Comparison of ENCODE assay signal across 22 cellular contexts in the genomic region with DNA sequence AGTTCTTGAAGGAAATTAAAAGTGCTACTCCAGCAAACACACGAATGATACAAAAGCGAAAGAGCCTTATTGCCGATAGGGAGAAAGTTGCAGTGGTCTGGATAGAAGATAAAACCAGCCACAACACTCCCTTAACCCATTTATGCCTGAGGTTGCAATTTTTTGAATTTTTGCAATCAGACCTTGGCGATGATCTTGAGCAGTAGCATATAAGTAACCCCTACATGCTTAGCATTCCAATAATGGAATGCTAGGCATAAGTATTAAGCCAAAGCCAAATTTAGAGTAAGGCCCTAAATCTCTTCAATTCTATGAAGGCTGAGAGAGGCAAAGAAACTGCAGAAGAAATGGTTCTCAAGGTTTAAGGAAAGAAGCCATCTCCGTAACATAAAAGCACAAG.
"Had no signal": no experiment of that assay in that cellular context is flagged by ENCODE, and none has a peak within 500 bp of the region (broad histone marks: within the 10 kb centered on the region; RNA-seq: fewer than 3 reads in every experiment).

No MANE protein-coding gene starts in this region.

- H3K27me3 ChIP-seq: upper lobe of left lung had no signal

- FAIRE-seq: keratinocyte had no signal

- H3K36me3 ChIP-seq: gastrocnemius medialis, lower lobe of right lung, upper lobe of left lung had no signal

- ATAC-seq: activated naive CD4-positive, alpha-beta T cell treated with anti-CD3 and anti-CD28 coated beads, Interleukin-2, amount 50 U/mL, for 72 hours; activated T-cell treated with anti-CD3 and anti-CD28 coated beads, Interleukin-2, amount 50 U/mL, for 4 hours; gastrocnemius medialis; lower lobe of right lung; right cardiac atrium; stimulated activated naive CD8-positive, alpha-beta T cell treated with anti-CD3 and anti-CD28 coated beads, Interleukin-15, amount 100 ng/mL, for 72 hours had no signal

- H3K9me3 ChIP-seq: gastrocnemius medialis, lower lobe of right lung, upper lobe of left lung had no signal

- H3K27ac ChIP-seq: coronary artery, gastrocnemius medialis, lower lobe of right lung, skin epidermis, upper lobe of left lung had no signal

- H3K36me3 Mint-ChIP-seq: activated naive CD4-positive, alpha-beta T cell treated with anti-CD3 and anti-CD28 coated beads, Interleukin-2, amount 50 U/mL, for 72 hours; brain had no signal

- DNase-seq: activated B cell treated with CpG ODN at 0.5 μM for 24 hours; activated CD4-positive, alpha-beta T cell treated with anti-CD3 and anti-CD28 coated beads, Interleukin-2, amount 10 ng/mL, durations not matched to agents 24 days and 14 days; activated CD8-positive, alpha-beta memory T cell treated with anti-CD3 and anti-CD28 coated beads, Interleukin-2, amount 50 U/mL, for 4 hours; activated effector memory CD4-positive, alpha-beta T cell treated with anti-CD3 and anti-CD28 coated beads, Interleukin-2, amount 50 U/mL, for 16 hours; activated T-cell treated with anti-CD3 and anti-CD28 coated beads, Interleukin-2, amount 50 U/mL, for 4 hours; amniotic stem cell; central memory CD4-positive, alpha-beta T cell; gastrocnemius medialis; head of caudate nucleus; lower lobe of right lung; nephron progenitor cell; nucleus accumbens; right cardiac atrium; stimulated activated CD4-positive, alpha-beta T cell treated with anti-CD3 and anti-CD28 coated beads, Interleukin-2, amount 100 ng/mL, for 48 hours; stimulated activated naive CD8-positive, alpha-beta T cell treated with anti-CD3 and anti-CD28 coated beads, Interleukin-15, amount 100 ng/mL, for 72 hours; upper lobe of left lung had no signal

- H3K27ac Mint-ChIP-seq: activated B cell treated with CpG ODN at 0.5 μM for 24 hours; activated CD4-positive, alpha-beta T cell treated with anti-CD3 and anti-CD28 coated beads, Interleukin-2, amount 10 ng/mL, durations not matched to agents 24 days and 14 days; activated naive CD4-positive, alpha-beta T cell treated with anti-CD3 and anti-CD28 coated beads, Interleukin-2, amount 50 U/mL, for 72 hours; nephron progenitor cell; stimulated activated naive CD8-positive, alpha-beta T cell treated with anti-CD3 and anti-CD28 coated beads, Interleukin-15, amount 100 ng/mL, for 72 hours; T-helper 2 cell treated with Interferon-gamma antibody and Interleukin-4, amounts not matched to agents 5 μg/mL and 100 μg/mL, for 36 hours had no signal

- H3K4me3 Mint-ChIP-seq: activated B cell treated with CpG ODN at 0.5 μM for 24 hours; activated CD4-positive, alpha-beta T cell treated with anti-CD3 and anti-CD28 coated beads, Interleukin-2, amount 10 ng/mL, durations not matched to agents 24 days and 14 days; activated T-cell treated with anti-CD3 and anti-CD28 coated beads, Interleukin-2, amount 50 U/mL, for 4 hours; brain; nephron progenitor cell; stimulated activated naive CD8-positive, alpha-beta T cell treated with anti-CD3 and anti-CD28 coated beads, Interleukin-15, amount 100 ng/mL, for 72 hours; T-helper 2 cell treated with Interferon-gamma antibody and Interleukin-4, amounts not matched to agents 5 μg/mL and 100 μg/mL, for 36 hours had no signal

- H3K4me1 Mint-ChIP-seq: activated B cell treated with CpG ODN at 0.5 μM for 24 hours; activated CD4-positive, alpha-beta T cell treated with anti-CD3 and anti-CD28 coated beads, Interleukin-2, amount 10 ng/mL, durations not matched to agents 24 days and 14 days; stimulated activated naive CD8-positive, alpha-beta T cell treated with anti-CD3 and anti-CD28 coated beads, Interleukin-15, amount 100 ng/mL, for 72 hours had no signal

- H3K9me3 Mint-ChIP-seq: activated naive CD4-positive, alpha-beta T cell treated with anti-CD3 and anti-CD28 coated beads, Interleukin-2, amount 50 U/mL, for 72 hours; activated T-cell treated with anti-CD3 and anti-CD28 coated beads, Interleukin-2, amount 50 U/mL, for 4 hours; nephron progenitor cell; stimulated activated naive CD8-positive, alpha-beta T cell treated with anti-CD3 and anti-CD28 coated beads, Interleukin-15, amount 100 ng/mL, for 72 hours had no signal

- H3K4me3 ChIP-seq: coronary artery, gastrocnemius medialis, lower lobe of right lung, skin epidermis, upper lobe of left lung had no signal
